In genomic region chr2:60884795-60885194, GRCh38 we compare ENCODE assay signal across 9 cellular contexts. TPM values are rescaled to one million over a fixed set of nuclear protein-coding genes. Genes with fewer than 3 reads are reported as not detected.
DNase-seq lines count a peak whose midpoint lies in the region; ATAC-seq, FAIRE-seq and TF ChIP-seq lines count a peak whose summit lies in the region.
"Had no signal": no experiment of that assay in that cellular context is flagged by ENCODE, and none has a peak within 500 bp of the region (broad histone marks: within the 10 kb centered on the region; RNA-seq: fewer than 3 reads in every experiment).

No MANE protein-coding gene starts in this region.

- no peak overlapping the region for H3K9ac ChIP-seq in HepG2 (ENCODE audit: insufficient read depth, low read depth, low read length)

- no peak overlapping the region for H3K27ac ChIP-seq in HepG2 (ENCODE audit: extremely low read length, insufficient read depth, low read length)

- CTCF ChIA-PET in HepG2 (lab: Yijun Ruan, JAX; ENCODE audit: low intra/inter-chr PET ratio, low total read pairs), result no interaction called here

- TF ChIP-seq CTCF in HepG2 (CRISPR knock-in tag; IDR thresholded peaks at IDR 0.05) (no peak), GM20000 (IDR thresholded peaks at IDR 0.05; ENCODE audit: extremely low read depth, missing control alignments) (no peak)

- peak overlapping the region in 2 of 3 experiments; percentile 4 to 94; a peak in 2 of 6 replicates for H3K4me3 ChIP-seq in HepG2 (replicated peaks in 1 of 3; ENCODE audit: insufficient read depth in 1 of 3, low read depth in 2 of 3, low read length in 3 of 3)

- H3K36me3 ChIP-seq in HepG2 (replicated peaks in 1 of 2; ENCODE audit: control insufficient read depth in 1 of 2, insufficient read depth in 2 of 2, low read length in 2 of 2), result no peaks in the 10 kb centered on the region

- intact Hi-C loops in HepG2 (cut with micrococcal nuclease; ENCODE audit: unreplicated experiment), result loop anchor here (5.0 kb wide), 3 partner anchors 77 to 133 kb away; partner anchors contain the start of genes PEX13 and PUS10

- no peak for ATAC-seq in activated T-helper 17 cell treated with anti-CD3 and anti-CD28 coated beads, Interleukin-2, amount 50 U/mL, for 72 hours (replicated peaks)
- no peak for ATAC-seq in HepG2

- FAIRE-seq in GM18507 (lab: Jason Lieb, UNC) (peak; percentile 29), HepG2 (lab: Jason Lieb, UNC) (no peak), HTR-8/SVneo (lab: Jason Lieb, UNC) (no peak)

- no peaks in the 10 kb centered on the region for H3K9me3 ChIP-seq in HepG2 (ENCODE audit: low read length)

- TF ChIP-seq POLR2A in HepG2 (IDR thresholded peaks at IDR 0.05; ENCODE audit: insufficient read depth in 1 of 2, low read depth in 2 of 2, low read length in 2 of 2), result no peak

- TSS peak; percentile 2 for BruUV-seq in HepG2 (replicated peaks; lab: Mats Ljungman, UMichigan)

- peaks cover 39% of the 10 kb centered on the region for H3K4me1 ChIP-seq in HepG2 (ENCODE audit: insufficient read depth, low read length)

- H3K79me2 ChIP-seq in HepG2 (ENCODE audit: insufficient read depth, low read length), result peaks cover 54% of the 10 kb centered on the region

- peak overlapping the region; percentile 89 for H3K27ac Mint-ChIP-seq in activated T-helper 17 cell treated with anti-CD3 and anti-CD28 coated beads, Interleukin-2, amount 50 U/mL, for 72 hours

- in situ Hi-C loops in HepG2 (cut with HindIII; ENCODE audit: extremely low pct_ligation_motif_present, low pct_unique_long_range_greater_than_20kb), result no loop called here

- no peak for TF ChIP-seq RAD21 in HepG2 (CRISPR knock-in tag; IDR thresholded peaks at IDR 0.05)

- 68% methylated on average over 2 of the region's 2 CpGs for WGBS in HepG2 (ENCODE audit: low lambda C conversion rate)

- no peak for TF ChIP-seq EP300 in HepG2 (IDR thresholded peaks at IDR 0.05; ENCODE audit: low read depth in 2 of 2, low read length in 2 of 2)
- TF ChIP-seq EP300 in HepG2 (CRISPR knock-in tag; IDR thresholded peaks at IDR 0.05; ENCODE audit: borderline replicate concordance), result no peak

- peak; percentile 37 for DNase-seq in A172 (ENCODE audit: low spot score)
- DNase-seq in GM18507 (ENCODE audit: extremely low spot score, insufficient read length, low read depth), result no peak
- no peak for DNase-seq in HepG2 (ENCODE audit: low spot score)
- no peak for DNase-seq in NCI-H82 treated with DMSO at 0.1 percent for 48 hours (lab: John Stamatoyannopoulos, UW; ENCODE audit: unreplicated experiment)
- no peak for DNase-seq in AG08396 (ENCODE audit: low spot score)
- no peak for DNase-seq in HTR-8/SVneo (ENCODE audit: insufficient read length, low spot score)
- no peak for DNase-seq in GM20000 (ENCODE audit: low spot score)
- DNase-seq: activated CD4-positive, CD25-positive, alpha-beta regulatory T cell treated with anti-CD3 and anti-CD28 coated beads, Interleukin-2, amount 50 U/mL, for 72 hours had no signal

- POLR2A ChIA-PET in HepG2 (lab: Yijun Ruan, JAX), result no interaction called here

- H3K4me1 Mint-ChIP-seq in activated T-helper 17 cell treated with anti-CD3 and anti-CD28 coated beads, Interleukin-2, amount 50 U/mL, for 72 hours, result peaks cover 38% of the 10 kb centered on the region

- peaks cover 84% of the 10 kb centered on the region for H3K36me3 Mint-ChIP-seq in activated T-helper 17 cell treated with anti-CD3 and anti-CD28 coated beads, Interleukin-2, amount 50 U/mL, for 72 hours (ENCODE audit: low read depth)

- no peak overlapping the region for H2AFZ ChIP-seq in HepG2 (ENCODE audit: low read length)

- peaks cover 5% of the 10 kb centered on the region for H4K20me1 ChIP-seq in HepG2 (ENCODE audit: insufficient read depth, low read length)

- H3K4me3 Mint-ChIP-seq in activated T-helper 17 cell treated with anti-CD3 and anti-CD28 coated beads, Interleukin-2, amount 50 U/mL, for 72 hours, result peak overlapping the region; percentile 91

- H3K9me3 Mint-ChIP-seq in activated T-helper 17 cell treated with anti-CD3 and anti-CD28 coated beads, Interleukin-2, amount 50 U/mL, for 72 hours, result peaks cover 4% of the 10 kb centered on the region

- no peaks in the 10 kb centered on the region for H3K27me3 Mint-ChIP-seq in activated T-helper 17 cell treated with anti-CD3 and anti-CD28 coated beads, Interleukin-2, amount 50 U/mL, for 72 hours

- H3K4me2 ChIP-seq in HepG2 (ENCODE audit: low read depth, low read length), result peak overlapping the region; percentile 73

- H3K27me3 ChIP-seq in HepG2 (ENCODE audit: control insufficient read depth in 1 of 2, insufficient read depth in 2 of 2, low read length in 2 of 2), result no peaks in the 10 kb centered on the region; a peak in 1 of 5 replicates

TF ChIP-seq in HepG2, 621 proteins besides CTCF, POLR2A, EP300 and RAD21 (continues in another document):
- no peak for TF ChIP-seq THAP8 (CRISPR knock-in tag; IDR thresholded peaks at IDR 0.05; ENCODE audit: borderline replicate concordance)
- no peak for TF ChIP-seq CBX1 (IDR thresholded peaks at IDR 0.05; ENCODE audit: low read depth)
- no peak for TF ChIP-seq MED13 (CRISPR knock-in tag; IDR thresholded peaks at IDR 0.05)
- no peak for TF ChIP-seq ZBTB49 (CRISPR knock-in tag; IDR thresholded peaks at IDR 0.05; ENCODE audit: borderline replicate concordance)
- no peak for TF ChIP-seq LBX2 (CRISPR knock-in tag; IDR thresholded peaks at IDR 0.05; ENCODE audit: borderline replicate concordance)
- TF ChIP-seq ZNF260 (CRISPR knock-in tag; IDR thresholded peaks at IDR 0.05; ENCODE audit: borderline replicate concordance, low read depth), result no peak
- no peak for TF ChIP-seq ATF4 (CRISPR knock-in tag; IDR thresholded peaks at IDR 0.05)
- TF ChIP-seq JUN (CRISPR knock-in tag; IDR thresholded peaks at IDR 0.05), result no peak
- TF ChIP-seq GATAD1 (CRISPR knock-in tag; IDR thresholded peaks at IDR 0.05), result no peak
- no peak for TF ChIP-seq ZNF180 (CRISPR knock-in tag; IDR thresholded peaks at IDR 0.05; ENCODE audit: borderline replicate concordance, low read depth)

RNA-seq across cellular contexts. Expression of gene REL, which starts 3.4 kb away (rescaled TPM):
- total RNA-seq in A172 (2014; rRNA removed; shearing (Covaris generic)), result 4.9 and 8.6 TPM in 2 replicates
- total RNA-seq in activated T-helper 17 cell treated with anti-CD3 and anti-CD28 coated beads, Interleukin-2, amount 50 U/mL, for 72 hours, result 10 to 100 TPM; 13.9 to 60.1 TPM
- 7.0 and 9.7 TPM in 2 replicates for total RNA-seq in HepG2 (2016; rRNA removed; fragmentation: Illumina TruSeq; extraction: Trizol)
- total RNA-seq in HepG2 (2016; cell fraction: cytosol; rRNA removed; fragmentation: Illumina TruSeq; extraction: Trizol; ENCODE audit: low read depth), result 4.0 and 4.1 TPM in 2 replicates
- 6.0 and 9.9 TPM in 2 replicates for total RNA-seq in HepG2 (2016; cell fraction: insoluble cytoplasmic fraction; rRNA removed; fragmentation: Illumina TruSeq; extraction: Trizol)
- total RNA-seq in HepG2 (2016; cell fraction: membrane; rRNA removed; fragmentation: Illumina TruSeq; extraction: Trizol), result 4.8 and 5.3 TPM in 2 replicates
- total RNA-seq in HepG2 (2016; cell fraction: nucleus; rRNA removed; fragmentation: Illumina TruSeq; extraction: Trizol), result 10.1 and 10.2 TPM in 2 replicates
- 3.0 and 3.7 TPM in 2 replicates for polyA plus RNA-seq in HepG2 (2011; rRNA removed)
- polyA plus RNA-seq in HepG2 (2011; cell fraction: cytosol; rRNA removed), result 1.8 and 2.5 TPM in 2 replicates
- 2.2 and 3.7 TPM in 2 replicates for polyA plus RNA-seq in HepG2 (2011; cell fraction: nucleus; rRNA removed)
- 3.0 and 4.4 TPM in 2 replicates for polyA plus RNA-seq in HepG2 (2012)
- 0.14 and 0.18 TPM in 2 replicates for polyA plus RNA-seq in HepG2 (2016; cell fraction: cytosol; fragmentation: Illumina TruSeq; extraction: Trizol; ENCODE audit: low read depth)
- polyA plus RNA-seq in HepG2 (2016; cell fraction: insoluble cytoplasmic fraction; fragmentation: Illumina TruSeq; extraction: Trizol; ENCODE audit: low read depth), result 3.3 and 4.0 TPM in 2 replicates
- polyA plus RNA-seq in HepG2 (2016; cell fraction: membrane; fragmentation: Illumina TruSeq; extraction: Trizol; ENCODE audit: low read depth), result 0.37 and 0.39 TPM in 2 replicates
- polyA plus RNA-seq in HepG2 (2016; cell fraction: nucleus; fragmentation: Illumina TruSeq; extraction: Trizol; ENCODE audit: insufficient read depth, low read depth), result 4.8 and 5.2 TPM in 2 replicates
- 5.6 and 13.3 TPM in 2 replicates for polyA minus RNA-seq in HepG2 (2011; rRNA and poly(A)+ RNA removed; ENCODE audit: low replicate concordance)
- polyA minus RNA-seq in HepG2 (2011; cell fraction: cytosol; rRNA and poly(A)+ RNA removed), result 5.3 and 6.4 TPM in 2 replicates
- 15.6 and 15.7 TPM in 2 replicates for polyA minus RNA-seq in HepG2 (2011; cell fraction: nucleus; rRNA and poly(A)+ RNA removed)
